Comparison of ENCODE assay signal across 1 cellular context in genomic region chr1:44643721-44644330, GRCh38.
TF ChIP-seq lines count a peak whose summit lies in the region.

No MANE protein-coding gene starts in this region.

TF ChIP-seq in IMR-90, 13 proteins besides CTCF, POLR2A, EP300 and RAD21:
- TF ChIP-seq FOS (IDR thresholded peaks at IDR 0.05; ENCODE audit: low read depth, low read length) (no peak), SMC3 (IDR thresholded peaks at IDR 0.05; ENCODE audit: low read depth, low read length) (no peak)
